8 cellular contexts compared by ENCODE assay signal in the genomic region with DNA sequence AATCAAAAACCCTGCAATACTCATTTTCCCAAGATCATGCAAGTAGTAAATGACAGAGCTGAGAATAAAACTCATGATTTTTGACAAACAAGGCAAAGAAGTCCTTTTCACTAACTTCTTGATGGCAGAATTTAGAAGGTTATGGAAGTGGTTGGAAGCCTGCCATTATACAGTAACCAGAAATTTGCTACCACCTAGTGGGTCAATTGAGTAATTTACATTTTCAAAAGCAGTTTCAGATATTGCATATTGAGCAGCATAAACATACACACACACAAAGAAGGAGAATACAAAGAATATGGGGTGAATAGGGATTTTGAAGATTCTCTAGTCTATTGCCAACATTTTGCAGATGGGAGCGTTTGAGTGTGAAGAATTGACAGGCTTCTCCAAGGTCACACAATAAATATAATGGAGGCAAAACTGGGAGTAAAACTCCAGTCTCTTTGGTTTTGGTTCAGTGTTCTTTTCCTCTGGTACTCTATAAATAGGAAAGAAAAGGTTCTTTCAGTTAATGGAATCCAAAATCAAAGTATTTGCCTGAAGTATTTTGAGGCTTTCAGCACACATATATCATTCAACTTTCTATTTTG.
DNase-seq lines count a peak whose midpoint lies in the region; ATAC-seq and TF ChIP-seq lines count a peak whose summit lies in the region.

No MANE protein-coding gene starts in this region.

- H3K56ac ChIP-seq in mesendoderm (ENCODE audit: low read length): no peak overlapping the region

- ATAC-seq in HG03095 (IDR thresholded peaks at IDR 0.05; ENCODE audit: unreplicated experiment): peak; percentile 60

- no peak overlapping the region for H3K18ac ChIP-seq in mesendoderm (ENCODE audit: low read length)

- H4K5ac ChIP-seq in mesendoderm (ENCODE audit: low read length): no peak overlapping the region

- no peaks in the 10 kb centered on the region for H3K27me3 ChIP-seq in mesendoderm (ENCODE audit: insufficient read depth, low read length, poor library complexity)

- H2BK5ac ChIP-seq in mesendoderm (ENCODE audit: low read length): no peak overlapping the region

- no peak overlapping the region for H4K8ac ChIP-seq in mesendoderm (ENCODE audit: low read depth, low read length)

- H2BK15ac ChIP-seq in mesendoderm (replicated peaks; ENCODE audit: low read depth): no peak overlapping the region

- H2AK5ac ChIP-seq in mesendoderm (ENCODE audit: low read length): no peak overlapping the region

- no peaks in the 10 kb centered on the region for H3K79me2 ChIP-seq in mesendoderm (ENCODE audit: control insufficient read depth, insufficient read depth, low read length)

- H3K36me3 ChIP-seq in mesendoderm (ENCODE audit: control insufficient read depth, insufficient read depth, low read length): no peaks in the 10 kb centered on the region

- no peaks in the 10 kb centered on the region for H3K4me1 ChIP-seq in mesendoderm (ENCODE audit: control insufficient read depth, low read depth, low read length)

- intact Hi-C loops in posterior cingulate gyrus (cut with DNase I): loop anchor here (1.0 to 2.0 kb wide), 2 partner anchors 484 to 529 kb away; no protein-coding TSS in a partner anchor

- H3K4ac ChIP-seq in mesendoderm (ENCODE audit: low read depth, low read length): no peak overlapping the region

- H3K4me2 ChIP-seq in mesendoderm (ENCODE audit: low read length): no peak overlapping the region

- peak; percentile 12; the same call in 1 of the 2 replicates for TF ChIP-seq CTCF in GM12875 (IDR thresholded peaks at IDR 0.05; ENCODE audit: borderline replicate concordance, insufficient read depth, low read depth, low read length)

- in situ Hi-C loops in ACHN (cut with HindIII; ENCODE audit: low pct_ligation_motif_present, low pct_unique_long_range_greater_than_20kb, low sequenced_read_pairs): no loop called here

- DNase-seq in ACHN (peak; percentile 54), NCI-H510A (lab: John Stamatoyannopoulos, UW) (peak; percentile 5), cerebellar cortex (ENCODE audit: low spot score) (peak; percentile 70), mesendoderm (peak; percentile 40), posterior cingulate gyrus (no peak), epidermal melanocyte (ENCODE audit: insufficient read length, low spot score) (no peak)

- H3K23ac ChIP-seq in mesendoderm (ENCODE audit: low read length): no peak overlapping the region

- no peak overlapping the region for H3K27ac ChIP-seq in mesendoderm (ENCODE audit: low read depth, low read length)

- no peak overlapping the region for H3K4me3 ChIP-seq in GM12875 (ENCODE audit: low read depth, low read length)
- H3K4me3 ChIP-seq in mesendoderm (ENCODE audit: low read length): no peak overlapping the region

- no peaks in the 10 kb centered on the region for H3K79me1 ChIP-seq in mesendoderm (ENCODE audit: low read length)

- H2BK120ac ChIP-seq in mesendoderm (ENCODE audit: low read depth, low read length): no peak overlapping the region

- whole genome bisulfite sequencing in mesendoderm (ENCODE audit: extremely low coverage, insufficient coverage, low lambda C conversion rate): no CpG with 5 or more reads among the region's 1 CpG

- H3K9ac ChIP-seq in mesendoderm (ENCODE audit: low read length): no peak overlapping the region

Comparison
In these comparisons a context has a peak if more than half of its experiments do, and no peak if none do; other contexts are left out.
1. DNase-seq: peak in ACHN (single experiment), NCI-H510A (single experiment), cerebellar cortex (single experiment) and mesendoderm (single experiment); none in posterior cingulate gyrus (0 of 10) and epidermal melanocyte (single experiment).